Comparison of ENCODE assay signal across 7 cellular contexts in the genomic region with DNA sequence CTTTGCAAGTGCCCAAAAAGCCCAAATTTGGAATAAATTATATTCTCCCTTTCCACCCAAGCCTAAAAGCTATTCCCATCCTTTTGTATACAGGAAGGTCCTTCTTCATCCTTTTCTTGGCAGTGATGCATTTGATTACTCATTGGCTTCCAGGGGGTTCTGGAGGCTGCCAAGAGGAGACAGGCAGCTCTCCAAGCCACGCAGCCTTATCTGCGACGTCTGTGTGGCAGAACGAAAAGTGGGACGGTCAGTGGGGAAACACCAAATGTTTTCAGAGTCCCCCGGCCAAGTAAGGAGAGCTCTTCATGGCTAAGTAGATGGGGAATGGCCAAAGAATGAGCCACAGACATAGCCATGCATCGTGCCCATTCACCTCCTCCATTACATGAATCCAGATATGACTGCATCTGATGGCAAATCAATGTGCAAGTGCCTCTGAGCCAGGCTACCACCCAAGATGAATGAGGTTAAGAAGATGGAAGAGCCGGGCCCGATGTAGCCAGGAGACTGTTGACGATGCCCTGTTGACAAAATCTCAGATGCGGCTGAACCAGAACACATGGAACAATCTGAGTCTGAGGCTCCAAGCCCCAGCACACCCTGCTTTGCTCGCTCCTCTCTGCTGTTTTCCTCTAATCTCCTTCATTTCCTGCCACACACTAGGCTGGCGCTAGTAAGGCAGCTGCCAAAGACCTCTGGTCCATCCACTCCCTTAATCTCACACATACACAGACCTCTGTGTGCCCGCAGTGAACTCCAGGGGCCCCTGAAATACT. TPM values are rescaled to one million over a fixed set of nuclear protein-coding genes. Genes with fewer than 3 reads are reported as not detected.
DNase-seq lines count a peak whose midpoint lies in the region; ATAC-seq and TF ChIP-seq lines count a peak whose summit lies in the region.

No MANE protein-coding gene starts in this region.

- TF ChIP-seq CTCF in glutamatergic neuron (IDR thresholded peaks at IDR 0.05; ENCODE audit: partially characterized antibody, unreplicated experiment): no peak

- no peak overlapping the region for H3K4me3 Mint-ChIP-seq in IgD-negative memory B cell
- no peak overlapping the region for H3K4me3 Mint-ChIP-seq in glutamatergic neuron (ENCODE audit: unreplicated experiment)

- ATAC-seq in left lobe of liver: peak; percentile 74

- peak; percentile 64 for DNase-seq in left lobe of liver (ENCODE audit: low spot score)
- DNase-seq in superior temporal gyrus (ENCODE audit: extremely low spot score): peak; percentile 71
- DNase-seq in NCI-H1436 (lab: John Stamatoyannopoulos, UW): no peak
- DNase-seq in glutamatergic neuron: no peak
- no peak for DNase-seq in NCI-H1092 treated with DMSO at 0.1 percent for 48 hours (lab: John Stamatoyannopoulos, UW)

- H3K9me3 Mint-ChIP-seq in IgD-negative memory B cell: no peaks in the 10 kb centered on the region
- H3K9me3 Mint-ChIP-seq in glutamatergic neuron (ENCODE audit: unreplicated experiment): peaks cover 3% of the 10 kb centered on the region

- H3K27me3 Mint-ChIP-seq in IgD-negative memory B cell: no peaks in the 10 kb centered on the region
- H3K27me3 Mint-ChIP-seq in glutamatergic neuron (ENCODE audit: unreplicated experiment): peaks cover 3% of the 10 kb centered on the region

- H3K27ac ChIP-seq in angular gyrus (ENCODE audit: low read depth, low read length): peak overlapping the region; percentile 20

- H3K4me1 Mint-ChIP-seq in IgD-negative memory B cell: peaks cover 55 to 68% (median 60%) of the 10 kb centered on the region in 3 donors
- peaks cover 32% of the 10 kb centered on the region for H3K4me1 Mint-ChIP-seq in glutamatergic neuron (ENCODE audit: low read depth, unreplicated experiment)

- peaks cover 13% of the 10 kb centered on the region for H3K36me3 Mint-ChIP-seq in IgD-negative memory B cell
- H3K36me3 Mint-ChIP-seq in glutamatergic neuron (ENCODE audit: unreplicated experiment): no peaks in the 10 kb centered on the region

- H3K27ac Mint-ChIP-seq in IgD-negative memory B cell (peak overlapping the region; percentile 4 to 81 (median 53)), glutamatergic neuron (ENCODE audit: unreplicated experiment) (no peak overlapping the region)

RNA-seq across cellular contexts. Expression of gene ADAM19, which starts 12.0 kb away (rescaled TPM):
- polyA plus RNA-seq in IgD-negative memory B cell: 45.1 TPM
- total RNA-seq in left lobe of liver (2.9 TPM), glutamatergic neuron (ENCODE audit: unreplicated experiment) (41.2 TPM)

Comparison
In these comparisons a context has a peak if more than half of its experiments do, and no peak if none do; other contexts are left out.
1. DNase-seq: peak in left lobe of liver (single experiment) and superior temporal gyrus (single experiment); none in NCI-H1436 (single experiment), glutamatergic neuron (single experiment) and NCI-H1092 treated with DMSO at 0.1 percent for 48 hours (single experiment).
2. RNA of gene ADAM19, which starts 12.0 kb away (total RNA-seq): 41.2 TPM in glutamatergic neuron (single experiment); 2.9 TPM in left lobe of liver (single experiment); every median in the first group is over 10 times any median in the second.